30 cellular contexts compared by ENCODE assay signal in the genomic region with DNA sequence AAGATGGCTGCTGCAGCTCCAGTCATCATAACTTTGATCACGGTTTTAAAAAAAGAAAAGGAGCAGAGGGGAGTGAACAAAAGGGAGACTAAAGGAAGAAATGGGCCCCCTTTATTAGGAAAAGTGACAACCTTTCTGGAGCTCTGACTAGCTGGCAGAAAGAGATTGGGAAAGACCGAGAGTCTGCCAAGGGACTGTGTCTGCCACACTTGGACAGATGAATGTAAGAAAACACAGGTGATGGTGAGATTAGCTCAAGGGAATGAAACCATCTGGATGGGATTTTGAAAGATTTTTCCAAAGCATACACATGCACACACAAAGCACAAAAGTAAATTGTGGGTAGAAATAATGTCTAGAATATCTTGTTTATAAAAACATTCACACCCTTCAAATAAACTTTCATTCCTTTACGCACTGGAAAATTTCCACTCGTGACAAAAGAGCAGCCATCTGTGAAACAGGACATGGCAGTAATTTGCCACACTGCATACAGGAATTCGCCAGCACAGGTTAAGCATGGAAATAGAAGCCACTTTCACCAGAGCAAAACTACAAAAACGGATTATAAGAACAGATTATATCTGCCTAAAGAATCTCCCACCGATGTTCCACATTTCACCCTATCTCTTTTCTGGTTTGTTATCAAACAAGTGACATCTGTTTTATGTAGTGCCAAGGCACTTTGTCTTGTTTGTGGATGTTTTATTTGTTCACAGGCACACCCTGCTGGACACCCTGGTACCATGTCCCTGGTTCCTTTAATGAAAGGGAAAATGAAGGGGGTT.
A peak's percentile ranks its signal among the peaks of the same experiment; 100 is the strongest.
DNase-seq lines count a peak whose midpoint lies in the region; ATAC-seq, FAIRE-seq and TF ChIP-seq lines count a peak whose summit lies in the region.
"Had no signal": no experiment of that assay in that cellular context is flagged by ENCODE, and none has a peak within 500 bp of the region (broad histone marks: within the 10 kb centered on the region; RNA-seq: fewer than 3 reads in every experiment).

No MANE protein-coding gene starts in this region.

- H3K27ac Mint-ChIP-seq in nephron = peak overlapping the region; percentile 84 to 96 (median 95)
- H3K27ac Mint-ChIP-seq: activated T-cell treated with anti-CD3 and anti-CD28 coated beads, Interleukin-2, amount 50 U/mL, for 72 hours; CD14-positive monocyte; HFFc6; naive thymus-derived CD4-positive, alpha-beta T cell; stimulated activated effector memory CD8-positive, alpha-beta T cell treated with anti-CD3 and anti-CD28 coated beads, Interleukin-12 subunit alpha, Interleukin-12 subunit beta, amount 100 ng/mL, for 72 hours; T-helper 2 cell treated with Interferon-gamma antibody and Interleukin-4, amounts not matched to agents 5 μg/mL and 100 μg/mL, for 36 hours; WTC11 had no signal

- H3K36me3 ChIP-seq in A673 (ENCODE audit: insufficient read depth, low read length, poor library complexity, severe bottlenecking) (no peaks in the 10 kb centered on the region), OCI-LY7 (ENCODE audit: insufficient read depth, low read length) (no peaks in the 10 kb centered on the region)
- H3K36me3 ChIP-seq: right lobe of liver had no signal

- H3K4me3 ChIP-seq in A673 (ENCODE audit: low read depth, low read length, poor library complexity, severe bottlenecking) = no peak overlapping the region
- H3K4me3 ChIP-seq in OCI-LY7 (ENCODE audit: low read depth, low read length, poor library complexity, severe bottlenecking) = no peak overlapping the region
- H3K4me3 ChIP-seq: right lobe of liver had no signal

- no peak overlapping the region for H3K4me2 ChIP-seq in OCI-LY7 (ENCODE audit: low read length)
- H3K4me2 ChIP-seq: KMS-11 had no signal

- no peaks in the 10 kb centered on the region for H3K9me3 Mint-ChIP-seq in nephron
- H3K9me3 Mint-ChIP-seq: activated T-cell treated with anti-CD3 and anti-CD28 coated beads, Interleukin-2, amount 50 U/mL, for 72 hours; HFFc6; naive thymus-derived CD4-positive, alpha-beta T cell; stimulated activated effector memory CD8-positive, alpha-beta T cell treated with anti-CD3 and anti-CD28 coated beads, Interleukin-12 subunit alpha, Interleukin-12 subunit beta, amount 100 ng/mL, for 72 hours; T-helper 2 cell treated with Interferon-gamma antibody and Interleukin-4, amounts not matched to agents 5 μg/mL and 100 μg/mL, for 36 hours; WTC11 had no signal

- in situ Hi-C loops in Caki2 (cut with HindIII; ENCODE audit: low pct_unique_long_range_greater_than_20kb, low sequenced_read_pairs) = no loop called here

- H3K27me3 Mint-ChIP-seq in nephron (ENCODE audit: low read depth) = no peaks in the 10 kb centered on the region

- H3K9me3 ChIP-seq in A673 (ENCODE audit: low read depth, low read length, poor library complexity, severe bottlenecking) (no peaks in the 10 kb centered on the region), OCI-LY7 (ENCODE audit: low read length) (no peaks in the 10 kb centered on the region)
- H3K9me3 ChIP-seq: right lobe of liver had no signal

- POLR2A ChIA-PET in A673 (lab: Charles Lee; ENCODE audit: low non-redundant PET) = no interaction called here
- POLR2A ChIA-PET in OCI-LY7 (lab: Charles Lee) = no interaction called here

- peaks cover 66% of the 10 kb centered on the region for H3K4me1 Mint-ChIP-seq in nephron
- H3K4me1 Mint-ChIP-seq: CD14-positive monocyte; naive thymus-derived CD4-positive, alpha-beta T cell; stimulated activated effector memory CD8-positive, alpha-beta T cell treated with anti-CD3 and anti-CD28 coated beads, Interleukin-12 subunit alpha, Interleukin-12 subunit beta, amount 100 ng/mL, for 72 hours; WTC11 had no signal

- H4K20me1 ChIP-seq in OCI-LY7 (ENCODE audit: insufficient read depth, low read length) = no peaks in the 10 kb centered on the region

- ATAC-seq in GM19328 (IDR thresholded peaks at IDR 0.05; ENCODE audit: unreplicated experiment) (no peak), GM21576 (IDR thresholded peaks at IDR 0.05; ENCODE audit: unreplicated experiment) (no peak)
- ATAC-seq: activated T-cell treated with anti-CD3 and anti-CD28 coated beads, Interleukin-2, amount 50 U/mL, for 72 hours; left lobe of liver; naive thymus-derived CD4-positive, alpha-beta T cell; right lobe of liver; stimulated activated effector memory CD8-positive, alpha-beta T cell treated with anti-CD3 and anti-CD28 coated beads, Interleukin-12 subunit alpha, Interleukin-12 subunit beta, amount 100 ng/mL, for 72 hours; WTC11 had no signal

- intact Hi-C loops in A673 (cut with micrococcal nuclease; ENCODE audit: unreplicated experiment) = no loop called here
- intact Hi-C loops in OCI-LY7 (cut with micrococcal nuclease; ENCODE audit: unreplicated experiment) = no loop called here

- DNase-seq in A673 (ENCODE audit: low spot score) = peak; percentile 19
- DNase-seq in Caki2 (ENCODE audit: low read depth) = peak; percentile 16
- DNase-seq in OCI-LY7 (ENCODE audit: low spot score) = no peak
- DNase-seq: activated naive CD4-positive, alpha-beta T cell treated with Interleukin-2 at 50 U/mL for 16 hours; activated T-cell treated with anti-CD3 and anti-CD28 coated beads, Interleukin-2, amount 50 U/mL, for 72 hours; cerebellar nuclear complex; GOT3; HFFc6; midbrain; naive thymus-derived CD4-positive, alpha-beta T cell; NCI-H1436 treated with DMSO at 0.1 percent for 48 hours; NCI-H2107; NCI-H510A; right lobe of liver; RPMI8226; stimulated activated CD4-positive, alpha-beta T cell treated with anti-CD3 and anti-CD28 coated beads, Interleukin-4, amount 100 ng/mL, for 24 hours; substantia nigra had no signal

- H3K9me2 ChIP-seq in OCI-LY7 (ENCODE audit: insufficient read depth, low read length) = no peaks in the 10 kb centered on the region

- BruUV-seq in A673 (replicated peaks; lab: Mats Ljungman, UMichigan) (no TSS peak), OCI-LY7 (replicated peaks; lab: Mats Ljungman, UMichigan) (no TSS peak)

- CTCF ChIA-PET in A673 (lab: Charles Lee) (no interaction called here), OCI-LY7 (lab: Charles Lee; ENCODE audit: unreplicated experiment) (no interaction called here)

- H3K79me2 ChIP-seq in OCI-LY7 (ENCODE audit: insufficient read depth, low read depth, low read length) = no peaks in the 10 kb centered on the region
- H3K79me2 ChIP-seq: parathyroid adenoma had no signal

- no peaks in the 10 kb centered on the region for H3K27me3 ChIP-seq in A673 (replicated peaks; ENCODE audit: insufficient read depth, low read depth, low read length, poor library complexity)
- H3K27me3 ChIP-seq: right lobe of liver had no signal

- no peak overlapping the region for H3K4me3 Mint-ChIP-seq in nephron
- H3K4me3 Mint-ChIP-seq: activated T-cell treated with anti-CD3 and anti-CD28 coated beads, Interleukin-2, amount 50 U/mL, for 72 hours; CD14-positive monocyte; HFFc6; naive thymus-derived CD4-positive, alpha-beta T cell; stimulated activated effector memory CD8-positive, alpha-beta T cell treated with anti-CD3 and anti-CD28 coated beads, Interleukin-12 subunit alpha, Interleukin-12 subunit beta, amount 100 ng/mL, for 72 hours; T-helper 2 cell treated with Interferon-gamma antibody and Interleukin-4, amounts not matched to agents 5 μg/mL and 100 μg/mL, for 36 hours; WTC11 had no signal

- H3K27ac ChIP-seq in A673 (ENCODE audit: low read depth, low read length, poor library complexity, severe bottlenecking) (no peak overlapping the region), OCI-LY7 (ENCODE audit: low read depth, low read length, poor library complexity, severe bottlenecking) (no peak overlapping the region)
- H3K27ac ChIP-seq: HL-60, KMS-11, parathyroid adenoma, right lobe of liver had no signal

- peak; percentile 90 for FAIRE-seq in TTC549 (lab: Jason Lieb, UNC)
- FAIRE-seq: GM12891 had no signal

- peak; percentile 25; the same call in 1 of the 2 replicates for TF ChIP-seq CTCF in A673 (conservative IDR thresholded peaks at IDR 0.05; ENCODE audit: low read depth, low read length)
- TF ChIP-seq CTCF in nephron (IDR thresholded peaks at IDR 0.05; ENCODE audit: unreplicated experiment in 3 of 3) = no peak
- no peak for TF ChIP-seq CTCF in OCI-LY7 (conservative IDR thresholded peaks at IDR 0.05; ENCODE audit: low read length)

- H3K36me3 Mint-ChIP-seq in nephron (ENCODE audit: low read depth) = no peaks in the 10 kb centered on the region
- H3K36me3 Mint-ChIP-seq: CD14-positive monocyte; naive thymus-derived CD4-positive, alpha-beta T cell; stimulated activated effector memory CD8-positive, alpha-beta T cell treated with anti-CD3 and anti-CD28 coated beads, Interleukin-12 subunit alpha, Interleukin-12 subunit beta, amount 100 ng/mL, for 72 hours; WTC11 had no signal

- no peaks in the 10 kb centered on the region for H3K4me1 ChIP-seq in A673 (ENCODE audit: insufficient read depth, low read length, poor library complexity, severe bottlenecking)
- no peaks in the 10 kb centered on the region for H3K4me1 ChIP-seq in OCI-LY7 (ENCODE audit: insufficient read depth, low read length, poor library complexity, severe bottlenecking)
- H3K4me1 ChIP-seq: parathyroid adenoma, right lobe of liver had no signal

- H2AFZ ChIP-seq in OCI-LY7 (ENCODE audit: low read length) = no peak overlapping the region
- H2AFZ ChIP-seq: parathyroid adenoma had no signal
